9 cellular contexts compared by ENCODE assay signal in the genomic region with DNA sequence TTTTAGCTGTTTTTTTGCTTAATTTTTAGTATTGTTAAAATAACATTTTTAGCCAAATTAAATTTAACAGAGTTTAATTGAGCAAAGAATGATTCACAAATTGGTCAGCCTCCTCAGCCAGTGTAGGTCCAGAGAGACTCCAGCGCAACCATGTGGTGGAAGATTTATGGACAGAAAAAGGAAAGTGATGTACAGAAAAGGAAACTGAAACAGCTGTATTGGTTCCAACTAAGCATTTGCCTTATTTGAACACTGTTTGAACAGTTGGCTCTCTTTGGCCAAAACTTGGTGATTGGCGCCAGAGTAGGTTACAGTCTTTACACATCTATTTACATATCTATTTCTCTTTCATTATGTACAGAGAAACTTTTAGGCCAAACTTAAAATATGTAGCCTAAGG. TPM values are rescaled to one million over a fixed set of nuclear protein-coding genes. Genes with fewer than 3 reads are reported as not detected.
DNase-seq lines count a peak whose midpoint lies in the region; ATAC-seq and TF ChIP-seq lines count a peak whose summit lies in the region.
"Had no signal": no experiment of that assay in that cellular context is flagged by ENCODE, and none has a peak within 500 bp of the region (broad histone marks: within the 10 kb centered on the region; RNA-seq: fewer than 3 reads in every experiment).

No MANE protein-coding gene starts in this region.

- DNase-seq in AG08395 (ENCODE audit: low spot score): peak; percentile 30
- DNase-seq in MV-4-11 (lab: John Stamatoyannopoulos, UW): peak; percentile 78
- peak; percentile 80 for DNase-seq in amniotic epithelial cell (ENCODE audit: low read depth)
- no peak for DNase-seq in natural killer cell
- no peak for DNase-seq in NCI-H1694 (lab: John Stamatoyannopoulos, UW)
- no peak for DNase-seq in mesenteric fat pad (ENCODE audit: low spot score)

- ATAC-seq in GM18502 (IDR thresholded peaks at IDR 0.05; ENCODE audit: poor library complexity, unreplicated experiment) (peak; percentile 95), HG02678 (IDR thresholded peaks at IDR 0.05; ENCODE audit: unreplicated experiment) (peak; percentile 94), natural killer cell (peak; percentile 81 to 89 (median 89))

- peaks cover 22 to 39% of the 10 kb centered on the region in 2 donors for H3K4me1 Mint-ChIP-seq in natural killer cell

- H3K36me3 Mint-ChIP-seq in natural killer cell: no peaks in the 10 kb centered on the region

- no peak overlapping the region for H3K4me3 Mint-ChIP-seq in natural killer cell
- H3K4me3 Mint-ChIP-seq: IgD-negative memory B cell had no signal

- H3K9me3 Mint-ChIP-seq in natural killer cell: no peaks in the 10 kb centered on the region
- H3K9me3 Mint-ChIP-seq: IgD-negative memory B cell had no signal

- H3K27me3 Mint-ChIP-seq in natural killer cell (ENCODE audit: low read depth in 2 of 2): no peaks in the 10 kb centered on the region
- H3K27me3 Mint-ChIP-seq: IgD-negative memory B cell had no signal

- TF ChIP-seq CTCF in natural killer cell (IDR thresholded peaks at IDR 0.05): no peak

- peak overlapping the region; percentile 68 for H3K27ac Mint-ChIP-seq in natural killer cell

- intact Hi-C loops in natural killer cell (cut with micrococcal nuclease): no loop called here

RNA-seq across cellular contexts. Expression of a gene that starts 19.4 kb away (rescaled TPM):
- 10 to 100 TPM; 19.6 to 32.7 (median 24.1) TPM for total RNA-seq in natural killer cell
- total RNA-seq in mesenteric fat pad: 22.7 TPM

RNA-seq across cellular contexts. Expression of a gene that starts 54.7 kb away (rescaled TPM):
- total RNA-seq in natural killer cell: 10 to 100 TPM; 68.1 to 75.3 (median 72.1) TPM
- total RNA-seq in mesenteric fat pad: 26.9 TPM

Comparison
In these comparisons a context has a peak if more than half of its experiments do, and no peak if none do; other contexts are left out.
1. DNase-seq: peak in AG08395 (single experiment), MV-4-11 (single experiment) and amniotic epithelial cell (single experiment); none in natural killer cell (single experiment), NCI-H1694 (single experiment) and mesenteric fat pad (single experiment).
2. Peak in every context shown above with its lines, with median percentiles within 50 percentile points of each other: ATAC-seq.